Comparison of ENCODE assay signal across 25 cellular contexts in genomic region chr2:144559681-144560080, GRCh38. TPM values are rescaled to one million over a fixed set of nuclear protein-coding genes. Genes with fewer than 3 reads are reported as not detected.
DNase-seq lines count a peak whose midpoint lies in the region; ATAC-seq and FAIRE-seq lines count a peak whose summit lies in the region.
"Had no signal": no experiment of that assay in that cellular context is flagged by ENCODE, and none has a peak within 500 bp of the region (broad histone marks: within the 10 kb centered on the region; RNA-seq: fewer than 3 reads in every experiment).

No MANE protein-coding gene starts in this region.

- FAIRE-seq in urothelium cell line (lab: Jason Lieb, UNC): no peak
- FAIRE-seq: G401.6 had no signal

- H3K36me3 Mint-ChIP-seq in stimulated activated effector memory CD8-positive, alpha-beta T cell treated with anti-CD3 and anti-CD28 coated beads, Interleukin-12 subunit alpha, Interleukin-12 subunit beta, amount 100 ng/mL, for 72 hours: no peaks in the 10 kb centered on the region
- H3K36me3 Mint-ChIP-seq: CD4-positive, CD25-positive, alpha-beta regulatory T cell; IgD-negative memory B cell had no signal

- no peak overlapping the region for H3K27ac Mint-ChIP-seq in stimulated activated effector memory CD8-positive, alpha-beta T cell treated with anti-CD3 and anti-CD28 coated beads, Interleukin-12 subunit alpha, Interleukin-12 subunit beta, amount 100 ng/mL, for 72 hours
- H3K27ac Mint-ChIP-seq: CD4-positive, CD25-positive, alpha-beta regulatory T cell; GM23338; IgD-negative memory B cell had no signal

- no peaks in the 10 kb centered on the region for H3K9me3 Mint-ChIP-seq in stimulated activated effector memory CD8-positive, alpha-beta T cell treated with anti-CD3 and anti-CD28 coated beads, Interleukin-12 subunit alpha, Interleukin-12 subunit beta, amount 100 ng/mL, for 72 hours
- H3K9me3 Mint-ChIP-seq: GM23338 had no signal

- H3K4me1 Mint-ChIP-seq in stimulated activated effector memory CD8-positive, alpha-beta T cell treated with anti-CD3 and anti-CD28 coated beads, Interleukin-12 subunit alpha, Interleukin-12 subunit beta, amount 100 ng/mL, for 72 hours: no peaks in the 10 kb centered on the region
- H3K4me1 Mint-ChIP-seq: CD4-positive, CD25-positive, alpha-beta regulatory T cell had no signal

- DNase-seq in NCI-H2107 treated with DMSO at 0.1 percent for 48 hours (lab: John Stamatoyannopoulos, UW; ENCODE audit: unreplicated experiment) (peak; percentile 16), NCI-H2107 (lab: John Stamatoyannopoulos, UW) (no peak), SK-MEL-5 (ENCODE audit: low read depth, low spot score) (peak; percentile 94), foreskin melanocyte (peak; percentile 96), GM19238 (ENCODE audit: insufficient read length, low spot score) (no peak), SW 1271 (lab: John Stamatoyannopoulos, UW) (no peak), urothelium cell line (ENCODE audit: low spot score) (no peak)
- DNase-seq in stimulated activated effector memory CD8-positive, alpha-beta T cell treated with anti-CD3 and anti-CD28 coated beads, Interleukin-12 subunit alpha, Interleukin-12 subunit beta, amount 100 ng/mL, for 72 hours (ENCODE audit: low spot score in 2 of 2): no peak
- DNase-seq: ACHN; CD4-positive, CD25-positive, alpha-beta regulatory T cell; COR-L47; DMS53; HCEC 1CT; NCI-H1092; NCI-H1417 treated with DMSO at 0.1 percent for 48 hours; NCI-H1694 treated with DMSO at 0.1 percent for 48 hours; NCI-H2081; NCI-H446 treated with DMSO at 0.1 percent for 48 hours; NCI-H526 treated with DMSO at 0.1 percent for 48 hours; PC-9; Right ventricle myocardium superior; RPMI8226 had no signal

- in situ Hi-C loops in SK-MEL-5 (cut with HindIII; ENCODE audit: low pct_unique_long_range_greater_than_20kb, low sequenced_read_pairs): no loop called here

- peak; percentile 31 for ATAC-seq in stimulated activated effector memory CD8-positive, alpha-beta T cell treated with anti-CD3 and anti-CD28 coated beads, Interleukin-12 subunit alpha, Interleukin-12 subunit beta, amount 100 ng/mL, for 72 hours
- ATAC-seq: GM23338 had no signal

- no peak overlapping the region for H3K4me3 Mint-ChIP-seq in stimulated activated effector memory CD8-positive, alpha-beta T cell treated with anti-CD3 and anti-CD28 coated beads, Interleukin-12 subunit alpha, Interleukin-12 subunit beta, amount 100 ng/mL, for 72 hours
- H3K4me3 Mint-ChIP-seq: CD4-positive, CD25-positive, alpha-beta regulatory T cell; GM23338; IgD-negative memory B cell had no signal

RNA-seq across cellular contexts. Expression of gene ZEB2, which starts 39.8 kb away (rescaled TPM):
- 71.9 and 85.0 TPM in 2 replicates for total RNA-seq in SK-MEL-5 (2014; rRNA removed; shearing (Covaris generic))
- 32.1 and 53.9 TPM in 2 replicates for polyA plus RNA-seq in SK-MEL-5 (2015; cell fraction: cytosol; rRNA removed)
- 45.6 and 57.5 TPM in 2 replicates for polyA plus RNA-seq in SK-MEL-5 (2015; cell fraction: nucleus; rRNA removed)
- total RNA-seq: GM23338 had no signal

Comparison
In these comparisons a context has a peak if more than half of its experiments do, and no peak if none do; other contexts are left out.
1. DNase-seq: peak in NCI-H2107 treated with DMSO at 0.1 percent for 48 hours (single experiment), SK-MEL-5 (single experiment) and foreskin melanocyte (single experiment); none in NCI-H2107 (single experiment), stimulated activated effector memory CD8-positive, alpha-beta T cell treated with anti-CD3 and anti-CD28 coated beads, Interleukin-12 subunit alpha, Interleukin-12 subunit beta, amount 100 ng/mL, for 72 hours (0 of 2), GM19238 (single experiment), SW 1271 (0 of 2) and urothelium cell line (single experiment).